ENCODE assay signal across 8 cellular contexts in the genomic region with DNA sequence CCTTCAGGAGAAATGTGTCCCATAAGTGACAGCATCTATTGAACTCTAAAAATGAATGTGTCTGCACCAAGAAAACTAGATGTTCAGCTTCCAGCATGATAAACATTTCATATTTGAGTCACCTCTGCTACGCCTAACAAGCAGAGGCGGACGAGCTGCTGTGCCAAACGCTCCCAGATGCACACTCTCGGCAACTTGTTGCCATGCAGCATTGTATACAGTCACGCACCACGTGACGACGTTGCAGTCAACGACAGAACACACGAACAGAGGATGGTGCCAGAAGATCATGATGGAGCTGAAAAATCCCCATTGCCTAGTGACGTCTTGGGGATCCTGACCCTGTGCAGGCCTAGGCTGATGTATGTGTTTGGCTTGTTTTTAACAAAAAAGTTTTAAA.
A peak's percentile ranks its signal among the peaks of the same experiment; 100 is the strongest.
DNase-seq lines count a peak whose midpoint lies in the region; ATAC-seq and TF ChIP-seq lines count a peak whose summit lies in the region.

No MANE protein-coding gene starts in this region.

- peaks cover 4% of the 10 kb centered on the region for H3K36me3 Mint-ChIP-seq in activated T-helper 2 cell treated with anti-CD3 and anti-CD28 coated beads, Interferon-gamma antibody, Interleukin-2, Interleukin-4, amounts not matched to agents 10 μg/mL and 5 μg/mL and 100 μg/mL, durations not matched to agents 14 hours and 24 hours and 36 hours (ENCODE audit: low read depth)

- no peak overlapping the region for H3K4me3 Mint-ChIP-seq in activated T-helper 2 cell treated with anti-CD3 and anti-CD28 coated beads, Interferon-gamma antibody, Interleukin-2, Interleukin-4, amounts not matched to agents 10 μg/mL and 5 μg/mL and 100 μg/mL, durations not matched to agents 14 hours and 24 hours and 36 hours (ENCODE audit: low read depth)

- intact Hi-C loops in activated T-helper 2 cell treated with anti-CD3 and anti-CD28 coated beads, Interferon-gamma antibody, Interleukin-2, Interleukin-4, amounts not matched to agents 10 μg/mL and 5 μg/mL and 100 μg/mL, durations not matched to agents 14 hours and 24 hours and 36 hours (cut with micrococcal nuclease), result no loop called here

- H3K9me3 ChIP-seq in right atrium auricular region, result no peaks in the 10 kb centered on the region

- H3K36me3 ChIP-seq in right atrium auricular region, result no peaks in the 10 kb centered on the region

- no peak overlapping the region for H3K4me3 ChIP-seq in right atrium auricular region

- peak; percentile 88 for DNase-seq in AG09319 (ENCODE audit: extremely low read depth, low read depth)
- peak; percentile 84 for DNase-seq in HCEC 1CT
- peak; percentile 38 to 39 for DNase-seq in activated CD4-positive, alpha-beta T cell treated with anti-CD3 and anti-CD28 coated beads, Interleukin-2, amount 50 U/mL, for 4 hours
- peak; percentile 71 for DNase-seq in right atrium auricular region (ENCODE audit: low spot score)
- DNase-seq in H4 (ENCODE audit: low spot score), result no peak
- no peak for DNase-seq in activated T-helper 2 cell treated with anti-CD3 and anti-CD28 coated beads, Interferon-gamma antibody, Interleukin-2, Interleukin-4, amounts not matched to agents 10 μg/mL and 5 μg/mL and 100 μg/mL, durations not matched to agents 14 hours and 24 hours and 36 hours (ENCODE audit: low spot score)
- DNase-seq in DMS53 treated with DMSO at 0.1 percent for 48 hours (lab: John Stamatoyannopoulos, UW; ENCODE audit: unreplicated experiment), result no peak

- peaks cover 0 to 10% of the 10 kb centered on the region in 2 donors for H3K4me1 ChIP-seq in right atrium auricular region

- ATAC-seq in HG02981 (IDR thresholded peaks at IDR 0.05; ENCODE audit: unreplicated experiment), result no peak

- no peak overlapping the region for H3K27ac Mint-ChIP-seq in activated T-helper 2 cell treated with anti-CD3 and anti-CD28 coated beads, Interferon-gamma antibody, Interleukin-2, Interleukin-4, amounts not matched to agents 10 μg/mL and 5 μg/mL and 100 μg/mL, durations not matched to agents 14 hours and 24 hours and 36 hours

- H3K27me3 Mint-ChIP-seq in activated T-helper 2 cell treated with anti-CD3 and anti-CD28 coated beads, Interferon-gamma antibody, Interleukin-2, Interleukin-4, amounts not matched to agents 10 μg/mL and 5 μg/mL and 100 μg/mL, durations not matched to agents 14 hours and 24 hours and 36 hours (ENCODE audit: low read depth), result no peaks in the 10 kb centered on the region

- H3K9me3 Mint-ChIP-seq in activated T-helper 2 cell treated with anti-CD3 and anti-CD28 coated beads, Interferon-gamma antibody, Interleukin-2, Interleukin-4, amounts not matched to agents 10 μg/mL and 5 μg/mL and 100 μg/mL, durations not matched to agents 14 hours and 24 hours and 36 hours, result no peaks in the 10 kb centered on the region

- TF ChIP-seq CTCF in AG09319 (IDR thresholded peaks at IDR 0.05; ENCODE audit: low read depth, low read length) (no peak), right atrium auricular region (IDR thresholded peaks at IDR 0.05) (peak in 1 of 2 donors; percentile 29)

- H3K27ac ChIP-seq in right atrium auricular region, result no peak overlapping the region

- H3K4me1 Mint-ChIP-seq in activated T-helper 2 cell treated with anti-CD3 and anti-CD28 coated beads, Interferon-gamma antibody, Interleukin-2, Interleukin-4, amounts not matched to agents 10 μg/mL and 5 μg/mL and 100 μg/mL, durations not matched to agents 14 hours and 24 hours and 36 hours (ENCODE audit: low read depth), result peaks cover 21% of the 10 kb centered on the region

- no peaks in the 10 kb centered on the region for H3K27me3 ChIP-seq in right atrium auricular region

Comparison
In these comparisons a context has a peak if more than half of its experiments do, and no peak if none do; other contexts are left out.
1. DNase-seq: peak in AG09319 (single experiment), HCEC 1CT (single experiment), activated CD4-positive, alpha-beta T cell treated with anti-CD3 and anti-CD28 coated beads, Interleukin-2, amount 50 U/mL, for 4 hours (2 of 2) and right atrium auricular region (single experiment); none in H4 (single experiment), activated T-helper 2 cell treated with anti-CD3 and anti-CD28 coated beads, Interferon-gamma antibody, Interleukin-2, Interleukin-4, amounts not matched to agents 10 μg/mL and 5 μg/mL and 100 μg/mL, durations not matched to agents 14 hours and 24 hours and 36 hours (single experiment) and DMS53 treated with DMSO at 0.1 percent for 48 hours (single experiment).